1 cellular context compared by ENCODE assay signal in the genomic region with DNA sequence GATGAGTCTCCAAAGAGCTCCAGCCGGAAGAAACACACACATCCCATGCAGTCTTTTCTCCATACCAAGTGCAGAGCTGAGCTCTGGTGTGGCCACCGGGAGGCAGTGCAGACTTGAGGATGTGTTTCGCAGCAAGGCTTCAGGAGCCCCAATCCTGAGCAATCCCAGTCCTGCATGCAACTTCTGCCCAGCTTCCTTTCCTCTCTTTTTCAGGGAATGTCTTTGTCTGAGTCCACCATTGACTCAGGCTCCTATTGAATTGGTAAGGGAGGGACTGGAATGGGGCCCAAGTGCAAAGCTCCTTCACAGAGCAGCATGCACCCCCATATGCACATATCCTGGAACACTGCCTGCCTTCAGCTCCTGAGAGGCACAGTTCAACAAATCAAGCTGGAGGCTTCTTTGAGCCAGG.
A peak's percentile ranks its signal among the peaks of the same experiment; 100 is the strongest.
TF ChIP-seq lines count a peak whose summit lies in the region.

No MANE protein-coding gene starts in this region.

TF ChIP-seq in HepG2, 621 proteins besides CTCF, POLR2A, EP300 and RAD21 (continued from another document and continues in another):
- TF ChIP-seq SP4 (CRISPR knock-in tag; IDR thresholded peaks at IDR 0.05) (no peak), ZNF652 (CRISPR knock-in tag; IDR thresholded peaks at IDR 0.05; ENCODE audit: borderline replicate concordance, low read depth) (no peak; the same call in 1 of the 2 replicates), ZNF367 (CRISPR knock-in tag; IDR thresholded peaks at IDR 0.05; ENCODE audit: borderline replicate concordance) (no peak), CC2D1A (CRISPR knock-in tag; IDR thresholded peaks at IDR 0.05) (no peak), HMGA1 (CRISPR knock-in tag; conservative IDR thresholded peaks at IDR 0.05) (no peak), YEATS2 (CRISPR knock-in tag; IDR thresholded peaks at IDR 0.05; ENCODE audit: borderline replicate concordance) (no peak), NR2F1 (CRISPR knock-in tag; IDR thresholded peaks at IDR 0.05) (no peak), SNAI1 (CRISPR knock-in tag; IDR thresholded peaks at IDR 0.05; ENCODE audit: borderline replicate concordance) (no peak), RBM39 (IDR thresholded peaks at IDR 0.05; ENCODE audit: low read depth, low read length, poor library complexity, severe bottlenecking) (no peak), ZNF143 (CRISPR knock-in tag; IDR thresholded peaks at IDR 0.05) (no peak), ZNF205 (CRISPR knock-in tag; IDR thresholded peaks at IDR 0.05) (peak; percentile 67; the same call in 1 of the 2 replicates), SMAD1 (CRISPR knock-in tag; IDR thresholded peaks at IDR 0.05; ENCODE audit: borderline replicate concordance, low read depth) (no peak), HDAC6 (IDR thresholded peaks at IDR 0.05; ENCODE audit: low read depth, low read length) (no peak), POLR2AphosphoS5 (IDR thresholded peaks at IDR 0.05; ENCODE audit: low read depth, low read length) (no peak), ZNF83 (CRISPR knock-in tag; IDR thresholded peaks at IDR 0.05; ENCODE audit: borderline replicate concordance) (no peak), ZNF747 (CRISPR knock-in tag; IDR thresholded peaks at IDR 0.05; ENCODE audit: borderline replicate concordance) (no peak), SMARCC2 (IDR thresholded peaks at IDR 0.05) (no peak), RARA (CRISPR knock-in tag; IDR thresholded peaks at IDR 0.05) (no peak), ZNF121 (CRISPR knock-in tag; IDR thresholded peaks at IDR 0.05) (no peak), THAP11 (CRISPR knock-in tag; IDR thresholded peaks at IDR 0.05) (peak; percentile 62), ZNF510 (CRISPR knock-in tag; IDR thresholded peaks at IDR 0.05; ENCODE audit: low read depth) (no peak), SP5 (CRISPR knock-in tag; IDR thresholded peaks at IDR 0.05; ENCODE audit: borderline replicate concordance, low read depth) (no peak; the same call in 1 of the 2 replicates), ZNF24 (IDR thresholded peaks at IDR 0.05) (0 out of 2 replicates have a peak, but pooled peaks have one; percentile 11), NONO (IDR thresholded peaks at IDR 0.05) (no peak), NONO (CRISPR knock-in tag; conservative IDR thresholded peaks at IDR 0.05) (no peak), TP53 (CRISPR knock-in tag; conservative IDR thresholded peaks at IDR 0.05) (no peak), ZNF263 (CRISPR knock-in tag; IDR thresholded peaks at IDR 0.05) (no peak), ZNF17 (CRISPR knock-in tag; IDR thresholded peaks at IDR 0.05) (no peak), HNRNPK (IDR thresholded peaks at IDR 0.05; ENCODE audit: low read depth, low read length, poor library complexity, severe bottlenecking) (no peak)
- TF ChIP-seq, protein P1, sequence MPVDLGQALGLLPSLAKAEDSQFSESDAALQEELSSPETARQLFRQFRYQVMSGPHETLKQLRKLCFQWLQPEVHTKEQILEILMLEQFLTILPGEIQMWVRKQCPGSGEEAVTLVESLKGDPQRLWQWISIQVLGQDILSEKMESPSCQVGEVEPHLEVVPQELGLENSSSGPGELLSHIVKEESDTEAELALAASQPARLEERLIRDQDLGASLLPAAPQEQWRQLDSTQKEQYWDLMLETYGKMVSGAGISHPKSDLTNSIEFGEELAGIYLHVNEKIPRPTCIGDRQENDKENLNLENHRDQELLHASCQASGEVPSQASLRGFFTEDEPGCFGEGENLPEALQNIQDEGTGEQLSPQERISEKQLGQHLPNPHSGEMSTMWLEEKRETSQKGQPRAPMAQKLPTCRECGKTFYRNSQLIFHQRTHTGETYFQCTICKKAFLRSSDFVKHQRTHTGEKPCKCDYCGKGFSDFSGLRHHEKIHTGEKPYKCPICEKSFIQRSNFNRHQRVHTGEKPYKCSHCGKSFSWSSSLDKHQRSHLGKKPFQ (CRISPR knock-in tag; IDR thresholded peaks at IDR 0.05; ENCODE audit: insufficient replicate concordance) = no peak
- TF ChIP-seq, protein P2, sequence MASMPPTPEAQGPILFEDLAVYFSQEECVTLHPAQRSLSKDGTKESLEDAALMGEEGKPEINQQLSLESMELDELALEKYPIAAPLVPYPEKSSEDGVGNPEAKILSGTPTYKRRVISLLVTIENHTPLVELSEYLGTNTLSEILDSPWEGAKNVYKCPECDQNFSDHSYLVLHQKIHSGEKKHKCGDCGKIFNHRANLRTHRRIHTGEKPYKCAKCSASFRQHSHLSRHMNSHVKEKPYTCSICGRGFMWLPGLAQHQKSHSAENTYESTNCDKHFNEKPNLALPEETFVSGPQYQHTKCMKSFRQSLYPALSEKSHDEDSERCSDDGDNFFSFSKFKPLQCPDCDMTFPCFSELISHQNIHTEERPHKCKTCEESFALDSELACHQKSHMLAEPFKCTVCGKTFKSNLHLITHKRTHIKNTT (CRISPR knock-in tag; IDR thresholded peaks at IDR 0.05) = no peak
- TF ChIP-seq, protein P3, sequence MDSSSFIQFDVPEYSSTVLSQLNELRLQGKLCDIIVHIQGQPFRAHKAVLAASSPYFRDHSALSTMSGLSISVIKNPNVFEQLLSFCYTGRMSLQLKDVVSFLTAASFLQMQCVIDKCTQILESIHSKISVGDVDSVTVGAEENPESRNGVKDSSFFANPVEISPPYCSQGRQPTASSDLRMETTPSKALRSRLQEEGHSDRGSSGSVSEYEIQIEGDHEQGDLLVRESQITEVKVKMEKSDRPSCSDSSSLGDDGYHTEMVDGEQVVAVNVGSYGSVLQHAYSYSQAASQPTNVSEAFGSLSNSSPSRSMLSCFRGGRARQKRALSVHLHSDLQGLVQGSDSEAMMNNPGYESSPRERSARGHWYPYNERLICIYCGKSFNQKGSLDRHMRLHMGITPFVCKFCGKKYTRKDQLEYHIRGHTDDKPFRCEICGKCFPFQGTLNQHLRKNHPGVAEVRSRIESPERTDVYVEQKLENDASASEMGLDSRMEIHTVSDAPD (CRISPR knock-in tag; IDR thresholded peaks at IDR 0.05) = no peak
- TF ChIP-seq, protein P4, sequence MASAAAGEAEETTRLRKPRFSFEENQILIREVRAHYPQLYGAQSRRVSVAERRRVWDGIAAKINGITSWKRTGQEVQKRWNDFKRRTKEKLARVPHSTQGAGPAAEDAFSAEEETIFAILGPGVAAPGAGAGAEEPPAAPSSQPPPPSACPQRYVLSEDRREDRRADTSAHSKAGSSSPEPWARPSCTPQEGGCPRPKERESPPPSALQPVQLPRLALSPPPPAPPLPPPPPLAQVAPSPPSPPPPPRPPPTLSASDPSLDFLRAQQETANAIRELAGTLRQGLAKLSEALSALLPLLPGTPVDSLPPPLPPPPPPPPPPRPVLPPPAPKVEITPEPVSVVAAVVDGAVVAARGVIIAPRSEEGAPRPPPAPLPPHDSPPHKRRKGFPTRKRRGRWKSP (CRISPR knock-in tag; IDR thresholded peaks at IDR 0.05) = no peak
- TF ChIP-seq, protein P5, sequence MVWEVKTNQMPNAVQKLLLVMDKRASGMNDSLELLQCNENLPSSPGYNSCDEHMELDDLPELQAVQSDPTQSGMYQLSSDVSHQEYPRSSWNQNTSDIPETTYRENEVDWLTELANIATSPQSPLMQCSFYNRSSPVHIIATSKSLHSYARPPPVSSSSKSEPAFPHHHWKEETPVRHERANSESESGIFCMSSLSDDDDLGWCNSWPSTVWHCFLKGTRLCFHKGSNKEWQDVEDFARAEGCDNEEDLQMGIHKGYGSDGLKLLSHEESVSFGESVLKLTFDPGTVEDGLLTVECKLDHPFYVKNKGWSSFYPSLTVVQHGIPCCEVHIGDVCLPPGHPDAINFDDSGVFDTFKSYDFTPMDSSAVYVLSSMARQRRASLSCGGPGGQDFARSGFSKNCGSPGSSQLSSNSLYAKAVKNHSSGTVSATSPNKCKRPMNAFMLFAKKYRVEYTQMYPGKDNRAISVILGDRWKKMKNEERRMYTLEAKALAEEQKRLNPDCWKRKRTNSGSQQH (CRISPR knock-in tag; IDR thresholded peaks at IDR 0.05; ENCODE audit: low read depth) = no peak
- TF ChIP-seq, protein P6, sequence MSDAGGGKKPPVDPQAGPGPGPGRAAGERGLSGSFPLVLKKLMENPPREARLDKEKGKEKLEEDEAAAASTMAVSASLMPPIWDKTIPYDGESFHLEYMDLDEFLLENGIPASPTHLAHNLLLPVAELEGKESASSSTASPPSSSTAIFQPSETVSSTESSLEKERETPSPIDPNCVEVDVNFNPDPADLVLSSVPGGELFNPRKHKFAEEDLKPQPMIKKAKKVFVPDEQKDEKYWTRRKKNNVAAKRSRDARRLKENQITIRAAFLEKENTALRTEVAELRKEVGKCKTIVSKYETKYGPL (CRISPR knock-in tag; IDR thresholded peaks at IDR 0.05) = no peak
- TF ChIP-seq, protein P7, sequence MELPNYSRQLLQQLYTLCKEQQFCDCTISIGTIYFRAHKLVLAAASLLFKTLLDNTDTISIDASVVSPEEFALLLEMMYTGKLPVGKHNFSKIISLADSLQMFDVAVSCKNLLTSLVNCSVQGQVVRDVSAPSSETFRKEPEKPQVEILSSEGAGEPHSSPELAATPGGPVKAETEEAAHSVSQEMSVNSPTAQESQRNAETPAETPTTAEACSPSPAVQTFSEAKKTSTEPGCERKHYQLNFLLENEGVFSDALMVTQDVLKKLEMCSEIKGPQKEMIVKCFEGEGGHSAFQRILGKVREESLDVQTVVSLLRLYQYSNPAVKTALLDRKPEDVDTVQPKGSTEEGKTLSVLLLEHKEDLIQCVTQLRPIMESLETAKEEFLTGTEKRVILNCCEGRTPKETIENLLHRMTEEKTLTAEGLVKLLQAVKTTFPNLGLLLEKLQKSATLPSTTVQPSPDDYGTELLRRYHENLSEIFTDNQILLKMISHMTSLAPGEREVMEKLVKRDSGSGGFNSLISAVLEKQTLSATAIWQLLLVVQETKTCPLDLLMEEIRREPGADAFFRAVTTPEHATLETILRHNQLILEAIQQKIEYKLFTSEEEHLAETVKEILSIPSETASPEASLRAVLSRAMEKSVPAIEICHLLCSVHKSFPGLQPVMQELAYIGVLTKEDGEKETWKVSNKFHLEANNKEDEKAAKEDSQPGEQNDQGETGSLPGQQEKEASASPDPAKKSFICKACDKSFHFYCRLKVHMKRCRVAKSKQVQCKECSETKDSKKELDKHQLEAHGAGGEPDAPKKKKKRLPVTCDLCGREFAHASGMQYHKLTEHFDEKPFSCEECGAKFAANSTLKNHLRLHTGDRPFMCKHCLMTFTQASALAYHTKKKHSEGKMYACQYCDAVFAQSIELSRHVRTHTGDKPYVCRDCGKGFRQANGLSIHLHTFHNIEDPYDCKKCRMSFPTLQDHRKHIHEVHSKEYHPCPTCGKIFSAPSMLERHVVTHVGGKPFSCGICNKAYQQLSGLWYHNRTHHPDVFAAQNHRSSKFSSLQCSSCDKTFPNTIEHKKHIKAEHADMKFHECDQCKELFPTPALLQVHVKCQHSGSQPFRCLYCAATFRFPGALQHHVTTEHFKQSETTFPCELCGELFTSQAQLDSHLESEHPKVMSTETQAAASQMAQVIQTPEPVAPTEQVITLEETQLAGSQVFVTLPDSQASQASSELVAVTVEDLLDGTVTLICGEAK (IDR thresholded peaks at IDR 0.05) = no peak
- TF ChIP-seq, protein P7 (CRISPR knock-in tag; IDR thresholded peaks at IDR 0.05) = no peak
- TF ChIP-seq, protein P8, sequence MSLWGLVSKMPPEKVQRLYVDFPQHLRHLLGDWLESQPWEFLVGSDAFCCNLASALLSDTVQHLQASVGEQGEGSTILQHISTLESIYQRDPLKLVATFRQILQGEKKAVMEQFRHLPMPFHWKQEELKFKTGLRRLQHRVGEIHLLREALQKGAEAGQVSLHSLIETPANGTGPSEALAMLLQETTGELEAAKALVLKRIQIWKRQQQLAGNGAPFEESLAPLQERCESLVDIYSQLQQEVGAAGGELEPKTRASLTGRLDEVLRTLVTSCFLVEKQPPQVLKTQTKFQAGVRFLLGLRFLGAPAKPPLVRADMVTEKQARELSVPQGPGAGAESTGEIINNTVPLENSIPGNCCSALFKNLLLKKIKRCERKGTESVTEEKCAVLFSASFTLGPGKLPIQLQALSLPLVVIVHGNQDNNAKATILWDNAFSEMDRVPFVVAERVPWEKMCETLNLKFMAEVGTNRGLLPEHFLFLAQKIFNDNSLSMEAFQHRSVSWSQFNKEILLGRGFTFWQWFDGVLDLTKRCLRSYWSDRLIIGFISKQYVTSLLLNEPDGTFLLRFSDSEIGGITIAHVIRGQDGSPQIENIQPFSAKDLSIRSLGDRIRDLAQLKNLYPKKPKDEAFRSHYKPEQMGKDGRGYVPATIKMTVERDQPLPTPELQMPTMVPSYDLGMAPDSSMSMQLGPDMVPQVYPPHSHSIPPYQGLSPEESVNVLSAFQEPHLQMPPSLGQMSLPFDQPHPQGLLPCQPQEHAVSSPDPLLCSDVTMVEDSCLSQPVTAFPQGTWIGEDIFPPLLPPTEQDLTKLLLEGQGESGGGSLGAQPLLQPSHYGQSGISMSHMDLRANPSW (CRISPR knock-in tag; IDR thresholded peaks at IDR 0.05; ENCODE audit: borderline replicate concordance) = no peak
- TF ChIP-seq, protein P9, sequence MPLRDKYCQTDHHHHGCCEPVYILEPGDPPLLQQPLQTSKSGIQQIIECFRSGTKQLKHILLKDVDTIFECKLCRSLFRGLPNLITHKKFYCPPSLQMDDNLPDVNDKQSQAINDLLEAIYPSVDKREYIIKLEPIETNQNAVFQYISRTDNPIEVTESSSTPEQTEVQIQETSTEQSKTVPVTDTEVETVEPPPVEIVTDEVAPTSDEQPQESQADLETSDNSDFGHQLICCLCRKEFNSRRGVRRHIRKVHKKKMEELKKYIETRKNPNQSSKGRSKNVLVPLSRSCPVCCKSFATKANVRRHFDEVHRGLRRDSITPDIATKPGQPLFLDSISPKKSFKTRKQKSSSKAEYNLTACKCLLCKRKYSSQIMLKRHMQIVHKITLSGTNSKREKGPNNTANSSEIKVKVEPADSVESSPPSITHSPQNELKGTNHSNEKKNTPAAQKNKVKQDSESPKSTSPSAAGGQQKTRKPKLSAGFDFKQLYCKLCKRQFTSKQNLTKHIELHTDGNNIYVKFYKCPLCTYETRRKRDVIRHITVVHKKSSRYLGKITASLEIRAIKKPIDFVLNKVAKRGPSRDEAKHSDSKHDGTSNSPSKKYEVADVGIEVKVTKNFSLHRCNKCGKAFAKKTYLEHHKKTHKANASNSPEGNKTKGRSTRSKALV (CRISPR knock-in tag; IDR thresholded peaks at IDR 0.05) = no peak
